ENCODE assay signal across 13 cellular contexts in the genomic region with DNA sequence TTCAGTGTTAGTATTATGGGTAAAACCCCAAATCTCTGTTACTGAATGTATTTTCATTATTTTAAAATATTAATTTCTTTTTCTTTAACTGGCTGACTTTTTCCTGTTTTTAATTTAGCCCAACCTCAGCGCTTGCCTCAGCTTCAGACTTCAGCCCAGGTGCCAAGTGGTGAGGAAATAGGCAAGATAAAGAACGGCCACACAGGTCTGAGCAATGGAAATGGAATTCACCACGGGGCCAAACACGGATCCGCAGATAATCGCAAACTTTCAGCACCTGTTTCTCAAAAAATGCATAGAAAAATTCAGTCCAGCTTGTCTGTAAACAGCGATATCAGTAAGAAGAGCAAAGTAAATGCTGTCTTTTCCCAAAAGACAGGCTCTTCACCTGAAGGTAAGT. TPM values are rescaled to one million over a fixed set of nuclear protein-coding genes. Genes with fewer than 3 reads are reported as not detected.
DNase-seq lines count a peak whose midpoint lies in the region; ATAC-seq, FAIRE-seq and TF ChIP-seq lines count a peak whose summit lies in the region.
"Had no signal": no experiment of that assay in that cellular context is flagged by ENCODE, and none has a peak within 500 bp of the region (broad histone marks: within the 10 kb centered on the region; RNA-seq: fewer than 3 reads in every experiment).

No MANE protein-coding gene starts in this region.

- no peak overlapping the region for H3K14ac ChIP-seq in trophoblast cell (ENCODE audit: low read length)

- no peak overlapping the region for H3K4ac ChIP-seq in trophoblast cell (ENCODE audit: low read depth, low read length)

- H3K27me3 ChIP-seq in trophoblast cell (ENCODE audit: insufficient read depth, low read length) = no peaks in the 10 kb centered on the region

- peak; percentile 65 for FAIRE-seq in GM12891 (lab: Jason Lieb, UNC)
- FAIRE-seq: HTR-8/SVneo had no signal

- no peak for DNase-seq in GM12891 (ENCODE audit: insufficient read length, low spot score)
- peak; percentile 91 for DNase-seq in NCI-H226
- DNase-seq in fibroblast of pulmonary artery (ENCODE audit: low read depth) = peak; percentile 89
- DNase-seq in trophoblast cell = peak; percentile 76 to 92
- DNase-seq in NCI-H1105 treated with DMSO at 0.1 percent for 48 hours (lab: John Stamatoyannopoulos, UW) = no peak
- DNase-seq in germinal center (ENCODE audit: low spot score) = no peak
- DNase-seq: activated CD4-positive, alpha-beta T cell treated with anti-CD3 and anti-CD28 coated beads, Interleukin-2, amount 10 ng/mL, durations not matched to agents 24 days and 14 days; activated naive CD8-positive, alpha-beta T cell treated with anti-CD3 and anti-CD28 coated beads for 36 hours; NCI-H1930; stimulated activated naive CD8-positive, alpha-beta T cell treated with anti-CD3 and anti-CD28 coated beads, Interleukin-15, Interleukin-2, amounts not matched to agents 100 U/mL and 50 U/mL, for 24 hours had no signal

- no peak overlapping the region for H2AFZ ChIP-seq in trophoblast cell (ENCODE audit: insufficient read depth, low read length, poor library complexity)

- H3K79me2 ChIP-seq in trophoblast cell (ENCODE audit: control insufficient read depth, insufficient read depth, low read length, poor library complexity) = no peaks in the 10 kb centered on the region

- no peak for TF ChIP-seq CTCF in fibroblast of pulmonary artery (IDR thresholded peaks at IDR 0.05; ENCODE audit: low read length, missing control alignments)

- H2BK5ac ChIP-seq in trophoblast cell (ENCODE audit: low read depth, low read length, poor library complexity) = no peak overlapping the region

- H3K4me3 ChIP-seq in fibroblast of pulmonary artery (replicated peaks; ENCODE audit: low read depth, low read length) = no peak overlapping the region
- H3K4me3 ChIP-seq in trophoblast cell (ENCODE audit: low read depth, low read length) = no peak overlapping the region

- no peak for TF ChIP-seq POLR2A in GM12891 (IDR thresholded peaks at IDR 0.05; ENCODE audit: low read depth, low read length)

- H3K18ac ChIP-seq in trophoblast cell (ENCODE audit: low read length) = no peak overlapping the region

- H3K4me2 ChIP-seq in trophoblast cell (ENCODE audit: low read length) = no peak overlapping the region

- H3K9me3 ChIP-seq in trophoblast cell (ENCODE audit: insufficient read depth, low read depth, low read length) = no peaks in the 10 kb centered on the region

- H3K23ac ChIP-seq in trophoblast cell (ENCODE audit: low read length) = no peak overlapping the region

- H2BK120ac ChIP-seq in trophoblast cell (ENCODE audit: insufficient read depth, low read length, poor library complexity) = no peak overlapping the region

- H4K12ac ChIP-seq in trophoblast cell (ENCODE audit: low read depth, low read length) = no peak overlapping the region

- H3K27ac ChIP-seq in trophoblast cell (ENCODE audit: low read depth, low read length) = no peak overlapping the region

- H3K79me1 ChIP-seq in trophoblast cell (ENCODE audit: low read length) = no peaks in the 10 kb centered on the region

- no peaks in the 10 kb centered on the region for H3K4me1 ChIP-seq in trophoblast cell (ENCODE audit: control insufficient read depth in 1 of 2, insufficient read depth in 2 of 2, low read length in 2 of 2)

- H3K36me3 ChIP-seq in trophoblast cell (ENCODE audit: control insufficient read depth in 1 of 2, insufficient read depth in 2 of 2, low read length in 2 of 2) = peaks cover 0 to 2% of the 10 kb centered on the region in 2 experiments

- no peak overlapping the region for H4K8ac ChIP-seq in trophoblast cell (ENCODE audit: low read depth, low read length)

- WGBS in trophoblast cell (ENCODE audit: extremely low coverage, insufficient coverage, insufficient read length) = no CpG with 5 or more reads among the region's 7 CpGs

- H2BK12ac ChIP-seq in trophoblast cell (ENCODE audit: low read length) = no peak overlapping the region

- ATAC-seq in HG02852 (IDR thresholded peaks at IDR 0.05; ENCODE audit: unreplicated experiment) = no peak
- no peak for ATAC-seq in GM21737 (IDR thresholded peaks at IDR 0.05; ENCODE audit: unreplicated experiment)
- ATAC-seq: stimulated activated naive CD8-positive, alpha-beta T cell treated with anti-CD3 and anti-CD28 coated beads, Interleukin-15, Interleukin-2, amounts not matched to agents 100 U/mL and 50 U/mL, for 24 hours had no signal

- no peak overlapping the region for H2AK5ac ChIP-seq in trophoblast cell (ENCODE audit: low read length)

- H3K9ac ChIP-seq in trophoblast cell (ENCODE audit: low read length) = no peak overlapping the region

- H4K91ac ChIP-seq in trophoblast cell (ENCODE audit: low read depth, low read length) = no peak overlapping the region

TF ChIP-seq in GM12891, 5 proteins besides CTCF, POLR2A, EP300 and RAD21:
- TF ChIP-seq POLR2AphosphoS5 (IDR thresholded peaks at IDR 0.05; ENCODE audit: low read depth, low read length) (no peak), POU2F2 (IDR thresholded peaks at IDR 0.05; ENCODE audit: low read depth, low read length) (no peak), PAX5 (IDR thresholded peaks at IDR 0.05; ENCODE audit: insufficient read depth, low read length, severe bottlenecking) (no peak), SPI1 (IDR thresholded peaks at IDR 0.05; ENCODE audit: low read depth, low read length) (no peak), TAF1 (IDR thresholded peaks at IDR 0.05; ENCODE audit: low read depth, low read length) (no peak)

RNA-seq across cellular contexts. Expression of gene MDFIC, which starts 57.5 kb away (rescaled TPM):
- polyA plus RNA-seq in GM12891 (2012; ENCODE audit: low read depth, missing spikeins) = 46.9 TPM
- 11.1 and 11.3 TPM in 2 replicates for polyA plus RNA-seq in trophoblast cell (2013)

Comparison
In these comparisons a context has a peak if more than half of its experiments do, and no peak if none do; other contexts are left out.
1. DNase-seq: peak in NCI-H226 (single experiment), fibroblast of pulmonary artery (single experiment) and trophoblast cell (2 of 2); none in GM12891 (single experiment), NCI-H1105 treated with DMSO at 0.1 percent for 48 hours (single experiment) and germinal center (single experiment).